In the genomic region with DNA sequence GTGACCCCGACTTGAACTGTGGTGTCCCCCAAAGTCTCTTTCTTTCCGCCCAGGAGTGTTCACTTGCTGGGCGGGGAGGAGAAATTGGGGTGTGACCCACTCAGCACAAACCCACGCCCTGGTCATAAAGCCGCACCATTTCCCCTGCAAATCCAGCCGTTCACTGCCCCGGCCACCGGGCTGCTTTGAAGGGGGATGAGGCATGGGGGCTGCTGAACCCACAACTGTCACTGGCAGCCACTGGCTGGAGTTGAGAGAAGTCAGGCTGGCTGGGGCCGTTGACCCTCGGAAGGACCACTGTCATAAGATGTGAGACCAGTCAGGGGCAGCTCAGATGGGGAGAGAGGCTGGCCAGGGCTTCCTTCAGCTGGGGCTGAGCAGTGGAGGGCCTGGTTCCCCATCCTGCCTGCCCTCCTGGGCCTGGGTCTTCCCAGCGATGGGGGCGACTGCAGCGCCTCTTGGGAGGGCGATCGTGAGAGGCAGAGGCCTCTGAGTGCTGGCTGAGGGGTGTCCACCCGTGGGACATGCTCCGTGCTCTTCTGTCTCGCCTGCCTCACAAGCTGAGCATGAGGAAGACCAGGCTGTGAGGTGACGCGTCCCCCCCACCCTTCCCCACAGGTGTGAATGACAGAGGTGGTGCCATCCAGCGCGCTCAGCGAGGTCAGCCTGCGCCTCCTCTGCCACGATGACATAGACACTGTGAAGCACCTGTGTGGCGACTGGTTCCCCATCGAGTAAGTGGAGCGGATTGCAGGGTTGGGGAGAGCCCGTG, we compare ENCODE assay signal across 35 cellular contexts. TPM values are rescaled to one million over a fixed set of nuclear protein-coding genes. Genes with fewer than 3 reads are reported as not detected.
A peak's percentile ranks its signal among the peaks of the same experiment; 100 is the strongest.
DNase-seq lines count a peak whose midpoint lies in the region; ATAC-seq and TF ChIP-seq lines count a peak whose summit lies in the region.
"Had no signal": no experiment of that assay in that cellular context is flagged by ENCODE, and none has a peak within 500 bp of the region (broad histone marks: within the 10 kb centered on the region; RNA-seq: fewer than 3 reads in every experiment).

No MANE protein-coding gene starts in this region.

- H3K27me3 ChIP-seq in colonic mucosa (no peaks in the 10 kb centered on the region), transverse colon (no peaks in the 10 kb centered on the region)
- H3K27me3 ChIP-seq: dorsolateral prefrontal cortex, pancreas, SJSA1, tibial nerve had no signal

- intact Hi-C loops in Right ventricle myocardium inferior (cut with DNase I), result no loop called here
- intact Hi-C loops in cardiac septum (cut with DNase I), result no loop called here
- intact Hi-C loops in colonic mucosa (cut with DNase I), result no loop called here
- intact Hi-C loops in mucosa of descending colon (cut with DNase I, micrococcal nuclease), result no loop called here
- intact Hi-C loops in transverse colon (cut with DNase I; ENCODE audit: low total_unique reads), result no loop called here

- TF ChIP-seq EP300 in transverse colon (IDR thresholded peaks at IDR 0.05; ENCODE audit: low read depth), result no peak

- no peak for TF ChIP-seq CTCF in colonic mucosa (IDR thresholded peaks at IDR 0.05)
- no peak for TF ChIP-seq CTCF in mucosa of descending colon (IDR thresholded peaks at IDR 0.05)
- no peak for TF ChIP-seq CTCF in transverse colon (IDR thresholded peaks at IDR 0.05)

- H3K9me3 ChIP-seq in colonic mucosa (no peaks in the 10 kb centered on the region), mucosa of descending colon (no peaks in the 10 kb centered on the region), transverse colon (no peaks in the 10 kb centered on the region)
- H3K9me3 ChIP-seq: A549, HAP-1, pancreas, SJSA1, tibial nerve had no signal

- H3K36me3 ChIP-seq in colonic mucosa (no peaks in the 10 kb centered on the region), mucosa of descending colon (ENCODE audit: low read depth) (peaks cover 5% of the 10 kb centered on the region), transverse colon (peaks cover 0 to 11% (median 3%) of the 10 kb centered on the region in 4 donors)

- H3K4me1 ChIP-seq in colonic mucosa (peaks cover 22% of the 10 kb centered on the region), mucosa of descending colon (ENCODE audit: low read depth) (peaks cover 40% of the 10 kb centered on the region), transverse colon (peaks cover 0 to 42% (median 35%) of the 10 kb centered on the region in 4 donors)
- H3K4me1 ChIP-seq: A549, HAP-1, pancreas had no signal

- ATAC-seq in Right ventricle myocardium inferior (peak; percentile 17), mucosa of descending colon (peak; percentile 83)
- no peak for ATAC-seq in stimulated activated naive CD8-positive, alpha-beta T cell treated with anti-CD3 and anti-CD28 coated beads, Interleukin-15, Interleukin-2, amounts not matched to agents 100 U/mL and 50 U/mL, for 24 hours
- ATAC-seq: A549; pancreas; stimulated activated naive CD8-positive, alpha-beta T cell treated with anti-CD3 and anti-CD28 coated beads, Interleukin-15, amount 100 ng/mL, for 72 hours had no signal

- no peak overlapping the region for H3K4me3 ChIP-seq in colonic mucosa
- no peak overlapping the region for H3K4me3 ChIP-seq in mucosa of descending colon
- H3K4me3 ChIP-seq in transverse colon, result no peak overlapping the region
- H3K4me3 ChIP-seq: A549, dorsolateral prefrontal cortex, HAP-1, pancreas, PC-9, SJSA1, tibial nerve had no signal

- in situ Hi-C loops in transverse colon (cut with MboI; ENCODE audit: low pct_ligation_motif_present in 1 of 4, low pct_unique_long_range_greater_than_20kb in 1 of 4, low sequenced_read_pairs in 3 of 4), result no loop called here

- H3K9ac ChIP-seq in colonic mucosa (ENCODE audit: low read depth in 2 of 2, low read length in 2 of 2), result no peak overlapping the region

- 78% methylated on average over 28 of the region's 29 CpGs; no CpG with 5 or more reads in 1 of the 2 donors for WGBS in transverse colon (ENCODE audit: low coverage in 1 of 2), 2 donors

- no peak for TF ChIP-seq POLR2A in transverse colon (IDR thresholded peaks at IDR 0.05)

- DNase-seq in Right ventricle myocardium inferior (ENCODE audit: missing footprints) (no peak), cardiac septum (ENCODE audit: low spot score) (no peak), colonic mucosa (peak; percentile 66), mucosa of descending colon (peak; percentile 67 to 81 (median 68)), transverse colon (peak; percentile 77)
- no peak for DNase-seq in effector CD4-positive, alpha-beta T cell
- no peak for DNase-seq in stimulated activated naive CD8-positive, alpha-beta T cell treated with anti-CD3 and anti-CD28 coated beads, Interleukin-15, Interleukin-2, amounts not matched to agents 100 U/mL and 50 U/mL, for 24 hours
- no peak for DNase-seq in stimulated activated CD4-positive, alpha-beta T cell treated with anti-CD3 and anti-CD28 coated beads, Interleukin-4, amount 100 ng/mL, for 1 hour
- DNase-seq: activated CD4-positive, alpha-beta T cell treated with anti-CD3 and anti-CD28 coated beads, Interleukin-2, amount 10 ng/mL, durations not matched to agents 24 days and 14 days; activated naive CD4-positive, alpha-beta T cell treated with anti-CD3 and anti-CD28 coated beads, Interleukin-2, amount 50 U/mL, for 16 hours; activated T-cell treated with anti-CD3 and anti-CD28 coated beads, Interleukin-2, amount 50 U/mL, for 48 hours; aorta; caudate nucleus; DMS79 treated with DMSO at 0.1 percent for 48 hours; dorsolateral prefrontal cortex; head of caudate nucleus; Kasumi-1; mesendoderm; MV-4-11; naive B cell; NCI-H146; NCI-H510A treated with DMSO at 0.1 percent for 48 hours; NK-92 treated with Interleukin-12 subunit alpha and Interleukin-12 subunit beta, amount 100 ng/mL, for 24 hours; PC-9; stimulated activated CD4-positive, alpha-beta T cell treated with anti-CD3 and anti-CD28 coated beads, Interleukin-12 subunit alpha, Interleukin-12 subunit beta, amount 100 ng/mL, for 4 hours; stimulated activated naive CD8-positive, alpha-beta T cell treated with anti-CD3 and anti-CD28 coated beads, Interleukin-15, amount 100 ng/mL, for 72 hours had no signal

- no peak overlapping the region for H3K27ac ChIP-seq in colonic mucosa
- H3K27ac ChIP-seq in transverse colon, result peak overlapping the region; percentile 43 to 64 (median 61)
- H3K27ac ChIP-seq: A549, dorsolateral prefrontal cortex, epithelial cell of prostate, pancreas, PC-9, SJSA1, tibial nerve had no signal

RNA-seq across cellular contexts. Expression of a gene that starts 19.5 kb away (rescaled TPM):
- not detected for total RNA-seq in Right ventricle myocardium inferior
- not detected for total RNA-seq in cardiac septum
- total RNA-seq in colonic mucosa, result not detected
- total RNA-seq in mucosa of descending colon, result not detected
- total RNA-seq in transverse colon, result not detected
- total RNA-seq: activated CD4-positive, alpha-beta T cell treated with anti-CD3 and anti-CD28 coated beads, Interleukin-2, amount 10 ng/mL, durations not matched to agents 24 days and 14 days; aorta; B cell; pancreas; PC-9; right cardiac atrium; SJSA1; T-helper 1 cell treated with Interleukin-12 subunit alpha and Interleukin-12 subunit beta and Interleukin-4 antibody, amounts not matched to agents 30 ng/mL and 1 ng/mL, for 36 hours; tibial nerve had no signal

RNA-seq across cellular contexts. Expression of a gene that starts 25.0 kb away (rescaled TPM):
- total RNA-seq in Right ventricle myocardium inferior (16.5 TPM), cardiac septum (15.3 TPM), colonic mucosa (10 to 100 TPM in 1 of 2 donors, 1 to 10 TPM in 1; 7.9 to 10.8 TPM), mucosa of descending colon (10 to 100 TPM in 2 of 3 donors, 1 to 10 TPM in 1; 8.3 to 37.3 (median 10.8) TPM), transverse colon (10 to 100 TPM in 1 of 4 donors, 1 to 10 TPM in 3; 3.4 to 84.0 (median 8.4) TPM)

RNA-seq across cellular contexts. Expression of a gene that starts 32.3 kb away (rescaled TPM):
- total RNA-seq in Right ventricle myocardium inferior (42.7 TPM), cardiac septum (25.5 TPM), colonic mucosa (10 to 100 TPM; 56.8 to 68.6 TPM), mucosa of descending colon (10 to 100 TPM; 72.2 to 94.7 (median 83.3) TPM), transverse colon (100 to 1,000 TPM in 1 of 4 donors, 10 to 100 TPM in 3; 57.3 to 247 (median 72.9) TPM)

RNA-seq across cellular contexts. Expression of a gene that starts 32.5 kb away (rescaled TPM):
- 1.8 TPM for total RNA-seq in Right ventricle myocardium inferior
- 1.8 TPM for total RNA-seq in cardiac septum
- total RNA-seq in colonic mucosa, result 1 to 10 TPM; 1.4 to 1.7 TPM
- total RNA-seq in mucosa of descending colon, result 1 to 10 TPM; 1.9 TPM
- total RNA-seq in transverse colon, result 1 to 10 TPM in 2 of 4 donors, under 1 TPM in 2; 0.37 to 2.4 (median 0.91) TPM

Comparison
In these comparisons a context has a peak if more than half of its experiments do, and no peak if none do; other contexts are left out.
1. DNase-seq: peak in colonic mucosa (single experiment), mucosa of descending colon (3 of 3) and transverse colon (single experiment); none in Right ventricle myocardium inferior (single experiment), cardiac septum (single experiment), effector CD4-positive, alpha-beta T cell (single experiment), stimulated activated naive CD8-positive, alpha-beta T cell treated with anti-CD3 and anti-CD28 coated beads, Interleukin-15, Interleukin-2, amounts not matched to agents 100 U/mL and 50 U/mL, for 24 hours (single experiment) and stimulated activated CD4-positive, alpha-beta T cell treated with anti-CD3 and anti-CD28 coated beads, Interleukin-4, amount 100 ng/mL, for 1 hour (single experiment).